Comparison of ENCODE assay signal across 18 cellular contexts in genomic region chr5:179833056-179833708, GRCh38. TPM values are rescaled to one million over a fixed set of nuclear protein-coding genes. Genes with fewer than 3 reads are reported as not detected.
DNase-seq lines count a peak whose midpoint lies in the region; ATAC-seq and TF ChIP-seq lines count a peak whose summit lies in the region.
"Had no signal": no experiment of that assay in that cellular context is flagged by ENCODE, and none has a peak within 500 bp of the region (broad histone marks: within the 10 kb centered on the region; RNA-seq: fewer than 3 reads in every experiment).

No MANE protein-coding gene starts in this region.

- H2AFZ ChIP-seq in mammary epithelial cell (ENCODE audit: low read depth, low read length) = no peak overlapping the region
- H2AFZ ChIP-seq: hepatocyte had no signal

- peak overlapping the region; percentile 87 for H3K27ac Mint-ChIP-seq in T-helper 17 cell
- peak overlapping the region; percentile 69 for H3K27ac Mint-ChIP-seq in glutamatergic neuron (ENCODE audit: unreplicated experiment)
- peak overlapping the region; percentile 69 for H3K27ac Mint-ChIP-seq in stimulated activated effector memory CD8-positive, alpha-beta T cell treated with anti-CD3 and anti-CD28 coated beads, Interleukin-12 subunit alpha, Interleukin-12 subunit beta, amount 100 ng/mL, for 72 hours
- H3K27ac Mint-ChIP-seq: activated T-helper 17 cell treated with anti-CD3 and anti-CD28 coated beads, Interleukin-2, amount 50 U/mL, for 72 hours had no signal

- TF ChIP-seq POLR2A in breast epithelium (IDR thresholded peaks at IDR 0.05) = no peak

- ATAC-seq in T-helper 17 cell (no peak), HG03442 (IDR thresholded peaks at IDR 0.05; ENCODE audit: unreplicated experiment) (no peak)
- ATAC-seq in stimulated activated effector memory CD8-positive, alpha-beta T cell treated with anti-CD3 and anti-CD28 coated beads, Interleukin-12 subunit alpha, Interleukin-12 subunit beta, amount 100 ng/mL, for 72 hours = no peak
- ATAC-seq: activated T-helper 17 cell treated with anti-CD3 and anti-CD28 coated beads, Interleukin-2, amount 50 U/mL, for 72 hours had no signal

- no peak overlapping the region for H3K9ac ChIP-seq in mammary epithelial cell (ENCODE audit: insufficient read depth, low read length)

- H3K36me3 ChIP-seq in breast epithelium (peaks cover 24% of the 10 kb centered on the region), mammary epithelial cell (ENCODE audit: insufficient read depth, low read length) (peaks cover 31% of the 10 kb centered on the region)
- H3K36me3 ChIP-seq: ovary had no signal

- TF ChIP-seq CTCF in breast epithelium (IDR thresholded peaks at IDR 0.05) (no peak), mammary epithelial cell (conservative IDR thresholded peaks at IDR 0.05 in 1 of 2, IDR thresholded peaks at IDR 0.05 in 1 of 2; ENCODE audit: extremely low read depth in 1 of 2, insufficient read depth in 1 of 2, low read depth in 1 of 2, low read length in 2 of 2) (no peak), glutamatergic neuron (IDR thresholded peaks at IDR 0.05; ENCODE audit: partially characterized antibody, unreplicated experiment) (no peak)

- H3K27me3 Mint-ChIP-seq in T-helper 17 cell (no peaks in the 10 kb centered on the region), glutamatergic neuron (ENCODE audit: unreplicated experiment) (peaks cover 6% of the 10 kb centered on the region)
- H3K27me3 Mint-ChIP-seq: activated T-helper 17 cell treated with anti-CD3 and anti-CD28 coated beads, Interleukin-2, amount 50 U/mL, for 72 hours; CD4-positive, alpha-beta memory T cell had no signal

- H3K4me3 Mint-ChIP-seq in T-helper 17 cell (peak overlapping the region; percentile 25), glutamatergic neuron (ENCODE audit: unreplicated experiment) (no peak overlapping the region)
- H3K4me3 Mint-ChIP-seq in stimulated activated effector memory CD8-positive, alpha-beta T cell treated with anti-CD3 and anti-CD28 coated beads, Interleukin-12 subunit alpha, Interleukin-12 subunit beta, amount 100 ng/mL, for 72 hours = no peak overlapping the region
- H3K4me3 Mint-ChIP-seq: activated T-helper 17 cell treated with anti-CD3 and anti-CD28 coated beads, Interleukin-2, amount 50 U/mL, for 72 hours had no signal

- H3K9me3 ChIP-seq in breast epithelium (no peaks in the 10 kb centered on the region), mammary epithelial cell (replicated peaks; ENCODE audit: insufficient read depth, low read length) (no peaks in the 10 kb centered on the region), T-helper 17 cell (ENCODE audit: control insufficient read depth, low read length, poor library complexity, severe bottlenecking) (no peaks in the 10 kb centered on the region)
- H3K9me3 ChIP-seq: ovary, vagina had no signal

- H3K27me3 ChIP-seq in breast epithelium = no peaks in the 10 kb centered on the region
- no peaks in the 10 kb centered on the region for H3K27me3 ChIP-seq in mammary epithelial cell (ENCODE audit: insufficient read depth, low read length)
- H3K27me3 ChIP-seq: hepatocyte, ovary, vagina had no signal

- peaks cover 7% of the 10 kb centered on the region for H3K79me2 ChIP-seq in mammary epithelial cell (ENCODE audit: insufficient read depth, low read length)

- CTCF ChIA-PET in mammary epithelial cell (lab: Charles Lee; ENCODE audit: low non-redundant PET) = no interaction called here

- H3K4me3 ChIP-seq in breast epithelium (no peak overlapping the region), mammary epithelial cell (replicated peaks in 1 of 3; ENCODE audit: insufficient read depth in 1 of 3, low read depth in 2 of 3, low read length in 3 of 3) (no peak overlapping the region)
- H3K4me3 ChIP-seq: hepatocyte, ovary, vagina had no signal

- intact Hi-C loops in breast epithelium (cut with DNase I; ENCODE audit: low total_unique reads) (no loop called here), mammary epithelial cell (cut with micrococcal nuclease) (no loop called here)

- peaks cover 25% of the 10 kb centered on the region for H3K4me1 Mint-ChIP-seq in T-helper 17 cell
- H3K4me1 Mint-ChIP-seq in glutamatergic neuron (ENCODE audit: low read depth, unreplicated experiment) = peaks cover 3% of the 10 kb centered on the region
- peaks cover 51% of the 10 kb centered on the region for H3K4me1 Mint-ChIP-seq in stimulated activated effector memory CD8-positive, alpha-beta T cell treated with anti-CD3 and anti-CD28 coated beads, Interleukin-12 subunit alpha, Interleukin-12 subunit beta, amount 100 ng/mL, for 72 hours

- in situ Hi-C loops in mammary epithelial cell (cut with MboI; ENCODE audit: low sequenced_read_pairs in 2 of 2) = no loop called here

- BruUV-seq in mammary epithelial cell (replicated peaks; lab: Mats Ljungman, UMichigan) = no TSS peak

- H4K20me1 ChIP-seq in mammary epithelial cell (ENCODE audit: insufficient read depth, low read length) = peaks cover 2% of the 10 kb centered on the region

- H3K27ac ChIP-seq in breast epithelium (peak overlapping the region; percentile 26 to 54), mammary epithelial cell (ENCODE audit: insufficient read depth, low read depth, low read length) (no peak overlapping the region)
- H3K27ac ChIP-seq: hepatocyte, ovary, vagina had no signal

- no peak overlapping the region for H3K4me2 ChIP-seq in mammary epithelial cell (ENCODE audit: insufficient read depth, low read depth, low read length)
- H3K4me2 ChIP-seq: hepatocyte had no signal

- 93% methylated on average over 18 of the region's 23 CpGs for WGBS in mammary epithelial cell (ENCODE audit: low coverage, missing lambda C conversion rate)

- no peak for DNase-seq in breast epithelium (ENCODE audit: low spot score in 2 of 2)
- DNase-seq in mammary epithelial cell = no peak
- DNase-seq in T-helper 17 cell = no peak
- DNase-seq in glutamatergic neuron = no peak
- no peak for DNase-seq in stimulated activated effector memory CD8-positive, alpha-beta T cell treated with anti-CD3 and anti-CD28 coated beads, Interleukin-12 subunit alpha, Interleukin-12 subunit beta, amount 100 ng/mL, for 72 hours (ENCODE audit: low spot score in 2 of 2)
- no peak for DNase-seq in NCI-H446 (lab: John Stamatoyannopoulos, UW)
- no peak for DNase-seq in stimulated activated CD4-positive, alpha-beta T cell treated with anti-CD3 and anti-CD28 coated beads, Interleukin-12 subunit alpha, Interleukin-12 subunit beta, amount 100 ng/mL, for 4 hours
- DNase-seq: activated CD4-positive, alpha-beta T cell treated with anti-CD3 and anti-CD28 coated beads, Interleukin-2, amount 50 U/mL, for 1 hour; CD4-positive, alpha-beta memory T cell; kidney glomerular epithelial cell; NCI-H2029 treated with DMSO at 0.1 percent for 48 hours; ovary; stimulated activated CD4-positive, alpha-beta T cell treated with anti-CD3 and anti-CD28 coated beads, Interleukin-1b, Interleukin-23, amount 100 ng/mL, for 48 hours; substantia nigra had no signal

- H3K36me3 Mint-ChIP-seq in T-helper 17 cell (ENCODE audit: low read depth) = peaks cover 10% of the 10 kb centered on the region
- peaks cover 39% of the 10 kb centered on the region for H3K36me3 Mint-ChIP-seq in glutamatergic neuron (ENCODE audit: unreplicated experiment)
- H3K36me3 Mint-ChIP-seq in stimulated activated effector memory CD8-positive, alpha-beta T cell treated with anti-CD3 and anti-CD28 coated beads, Interleukin-12 subunit alpha, Interleukin-12 subunit beta, amount 100 ng/mL, for 72 hours = peaks cover 97% of the 10 kb centered on the region

- H3K9me3 Mint-ChIP-seq in glutamatergic neuron (ENCODE audit: unreplicated experiment) = peaks cover 14% of the 10 kb centered on the region
- H3K9me3 Mint-ChIP-seq in stimulated activated effector memory CD8-positive, alpha-beta T cell treated with anti-CD3 and anti-CD28 coated beads, Interleukin-12 subunit alpha, Interleukin-12 subunit beta, amount 100 ng/mL, for 72 hours = no peaks in the 10 kb centered on the region
- H3K9me3 Mint-ChIP-seq: activated T-helper 17 cell treated with anti-CD3 and anti-CD28 coated beads, Interleukin-2, amount 50 U/mL, for 72 hours; CD4-positive, alpha-beta memory T cell had no signal

- dilution Hi-C loops in mammary epithelial cell (cut with HindIII; ENCODE audit: low sequenced_read_pairs) = no loop called here

- H3K4me1 ChIP-seq in breast epithelium (no peaks in the 10 kb centered on the region), mammary epithelial cell (ENCODE audit: insufficient read depth, low read length) (no peaks in the 10 kb centered on the region)

RNA-seq across cellular contexts. Expression of gene SQSTM1, which starts 12.5 kb away (rescaled TPM):
- 100 to 1,000 TPM; 407 to 695 (median 462) TPM for total RNA-seq in breast epithelium
- total RNA-seq in mammary epithelial cell = 100 to 1,000 TPM; 230 to 379 TPM
- 84.0 TPM for polyA plus RNA-seq in mammary epithelial cell
- 66.6 TPM for polyA minus RNA-seq in mammary epithelial cell
- 100 to 1,000 TPM; 446 to 548 TPM for total RNA-seq in T-helper 17 cell
- 97.0 TPM for total RNA-seq in glutamatergic neuron (ENCODE audit: unreplicated experiment)

RNA-seq across cellular contexts. Expression of gene MRNIP, which starts 25.4 kb away (rescaled TPM):
- total RNA-seq in breast epithelium (10 to 100 TPM; 32.3 to 67.2 (median 48.8) TPM), mammary epithelial cell (10 to 100 TPM in 1 of 2 donors, 1 to 10 TPM in 1; 9.5 to 20.4 TPM), T-helper 17 cell (10 to 100 TPM; 32.5 to 36.8 TPM), glutamatergic neuron (ENCODE audit: unreplicated experiment) (60.2 TPM)
- 11.6 TPM for polyA plus RNA-seq in mammary epithelial cell
- 7.5 TPM for polyA minus RNA-seq in mammary epithelial cell

RNA-seq across cellular contexts. Expression of gene MGAT4B, which starts 26.5 kb away (rescaled TPM):
- 10 to 100 TPM; 43.0 to 73.7 (median 54.6) TPM for total RNA-seq in breast epithelium
- 100 to 1,000 TPM in 1 of 2 donors, 10 to 100 TPM in 1; 88.0 to 143 TPM for total RNA-seq in mammary epithelial cell
- 157 TPM for polyA plus RNA-seq in mammary epithelial cell
- polyA minus RNA-seq in mammary epithelial cell = 181 TPM
- 100 to 1,000 TPM; 137 to 168 TPM for total RNA-seq in T-helper 17 cell
- 140 TPM for total RNA-seq in glutamatergic neuron (ENCODE audit: unreplicated experiment)

RNA-seq across cellular contexts. Expression of gene LTC4S, which starts 39.4 kb away (rescaled TPM):
- 1 to 10 TPM; 3.8 to 8.8 (median 6.7) TPM for total RNA-seq in breast epithelium
- total RNA-seq in mammary epithelial cell = under 1 TPM; 0.50 to 0.82 TPM
- 0.29 TPM for polyA plus RNA-seq in mammary epithelial cell
- not detected for polyA minus RNA-seq in mammary epithelial cell
- total RNA-seq in T-helper 17 cell = 1 to 10 TPM; 6.4 to 6.8 TPM
- 0.91 TPM for total RNA-seq in glutamatergic neuron (ENCODE audit: unreplicated experiment)
- total RNA-seq: hepatocyte had no signal
